In the genomic region with DNA sequence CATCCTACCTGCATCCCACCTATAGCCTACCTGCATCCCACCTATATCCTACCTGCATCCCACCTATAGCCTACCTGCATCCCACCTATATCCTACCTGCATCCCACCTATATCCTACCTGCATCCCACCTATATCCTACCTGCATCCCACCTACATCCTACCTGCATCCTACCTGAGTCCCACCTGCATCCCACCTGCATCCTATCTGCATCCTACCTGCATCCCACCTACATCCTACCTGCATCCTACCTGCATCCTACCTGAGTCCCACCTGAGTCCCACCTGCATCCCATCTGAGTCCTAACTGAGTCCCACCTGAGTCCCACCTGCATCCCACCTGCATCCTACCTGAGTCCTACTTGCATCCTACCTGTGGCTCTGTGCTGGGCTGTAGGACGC, we compare ENCODE assay signal across 15 cellular contexts. TPM values are rescaled to one million over a fixed set of nuclear protein-coding genes. Genes with fewer than 3 reads are reported as not detected.
"Had no signal": no experiment of that assay in that cellular context is flagged by ENCODE, and none has a peak within 500 bp of the region (broad histone marks: within the 10 kb centered on the region; RNA-seq: fewer than 3 reads in every experiment).

No MANE protein-coding gene starts in this region.

RNA-seq across cellular contexts. Expression of gene MRGPRE, which starts 25.3 kb away (rescaled TPM):
- total RNA-seq: activated B cell treated with CpG ODN at 0.5 μM for 24 hours; activated CD4-positive, alpha-beta memory T cell treated with anti-CD3 and anti-CD28 coated beads for 36 hours; activated CD4-positive, alpha-beta memory T cell treated with anti-CD3 and anti-CD28 coated beads, Interleukin-2, amount 10 ng/mL, durations not matched to agents 7 days and 5 days; activated CD4-positive, alpha-beta T cell treated with anti-CD3 and anti-CD28 coated beads for 36 hours; activated CD4-positive, alpha-beta T cell treated with anti-CD3 and anti-CD28 coated beads, Interleukin-2, amount 10 ng/mL, durations not matched to agents 24 days and 14 days; activated CD4-positive, alpha-beta T cell treated with anti-CD3 and anti-CD28 coated beads, Interleukin-2, amount 10 ng/mL, durations not matched to agents 7 days and 5 days; activated CD8-positive, alpha-beta memory T cell treated with anti-CD3 and anti-CD28 coated beads for 36 hours; activated CD8-positive, alpha-beta memory T cell treated with anti-CD3 and anti-CD28 coated beads, Interleukin-2, amount 10 ng/mL, durations not matched to agents 7 days and 5 days; activated CD8-positive, alpha-beta T cell treated with anti-CD3 and anti-CD28 coated beads for 36 hours; activated CD8-positive, alpha-beta T cell treated with anti-CD3 and anti-CD28 coated beads, Interleukin-2, amount 10 ng/mL, durations not matched to agents 7 days and 5 days; T-cell; T-helper 1 cell treated with Interleukin-12 subunit alpha and Interleukin-12 subunit beta and Interleukin-4 antibody, amounts not matched to agents 30 ng/mL and 1 ng/mL, for 36 hours; T-helper 17 cell; T-helper 2 cell treated with Interferon-gamma antibody and Interleukin-4, amounts not matched to agents 100 ng/mL and 5 ng/mL, for 36 hours; WTC11 had no signal

RNA-seq across cellular contexts. Expression of gene MRGPRG, which starts 38.9 kb away (rescaled TPM):
- total RNA-seq: activated B cell treated with CpG ODN at 0.5 μM for 24 hours; activated CD4-positive, alpha-beta memory T cell treated with anti-CD3 and anti-CD28 coated beads for 36 hours; activated CD4-positive, alpha-beta memory T cell treated with anti-CD3 and anti-CD28 coated beads, Interleukin-2, amount 10 ng/mL, durations not matched to agents 7 days and 5 days; activated CD4-positive, alpha-beta T cell treated with anti-CD3 and anti-CD28 coated beads for 36 hours; activated CD4-positive, alpha-beta T cell treated with anti-CD3 and anti-CD28 coated beads, Interleukin-2, amount 10 ng/mL, durations not matched to agents 24 days and 14 days; activated CD4-positive, alpha-beta T cell treated with anti-CD3 and anti-CD28 coated beads, Interleukin-2, amount 10 ng/mL, durations not matched to agents 7 days and 5 days; activated CD8-positive, alpha-beta memory T cell treated with anti-CD3 and anti-CD28 coated beads for 36 hours; activated CD8-positive, alpha-beta memory T cell treated with anti-CD3 and anti-CD28 coated beads, Interleukin-2, amount 10 ng/mL, durations not matched to agents 7 days and 5 days; activated CD8-positive, alpha-beta T cell treated with anti-CD3 and anti-CD28 coated beads for 36 hours; activated CD8-positive, alpha-beta T cell treated with anti-CD3 and anti-CD28 coated beads, Interleukin-2, amount 10 ng/mL, durations not matched to agents 7 days and 5 days; T-cell; T-helper 1 cell treated with Interleukin-12 subunit alpha and Interleukin-12 subunit beta and Interleukin-4 antibody, amounts not matched to agents 30 ng/mL and 1 ng/mL, for 36 hours; T-helper 17 cell; T-helper 2 cell treated with Interferon-gamma antibody and Interleukin-4, amounts not matched to agents 100 ng/mL and 5 ng/mL, for 36 hours; WTC11 had no signal
